In genomic region chr7:131557521-131558385, GRCh38 we compare ENCODE assay signal across 1 cellular context.
TF ChIP-seq lines count a peak whose summit lies in the region.

No MANE protein-coding gene starts in this region.

TF ChIP-seq in IMR-90, 13 proteins besides CTCF, POLR2A, EP300 and RAD21 (continued from another document):
- TF ChIP-seq ELK1 (IDR thresholded peaks at IDR 0.05; ENCODE audit: borderline replicate concordance, low read depth, low read length), result no peak
